8 cellular contexts compared by ENCODE assay signal in genomic region chr11:47425611-47426010, GRCh38. TPM values are rescaled to one million over a fixed set of nuclear protein-coding genes. Genes with fewer than 3 reads are reported as not detected.
A peak's percentile ranks its signal among the peaks of the same experiment; 100 is the strongest.
DNase-seq lines count a peak whose midpoint lies in the region; ATAC-seq and TF ChIP-seq lines count a peak whose summit lies in the region.

No MANE protein-coding gene starts in this region.

- in situ Hi-C loops in KBM-7 (cut with MboI; ENCODE audit: low pct_unique_long_range_greater_than_20kb, low sequenced_read_pairs): no loop called here

- H3K27ac Mint-ChIP-seq in nephron: peak overlapping the region; percentile 98 to 100 (median 99)

- H4K20me1 ChIP-seq in BLaER1 treated with 17β-estradiol and CSF1 and Interleukin-3, amounts not matched to agents 10 nM and 100 nM: peaks cover 0 to 12% (median 0%) of the 10 kb centered on the region in 11 experiments; a peak in 9 of 22 replicates
- H4K20me1 ChIP-seq in MM.1S (ENCODE audit: insufficient read depth, low read length): no peaks in the 10 kb centered on the region

- peaks cover 17% of the 10 kb centered on the region for H3K4me1 Mint-ChIP-seq in nephron

- 2 to 3% methylated on average over 14 of the region's 14 CpGs for WGBS in ectodermal cell, 2 experiments

- H3K79me2 ChIP-seq in MM.1S (ENCODE audit: low read length): peaks cover 42% of the 10 kb centered on the region

- peaks cover 43% of the 10 kb centered on the region for H3K36me3 Mint-ChIP-seq in nephron (ENCODE audit: low read depth)

- peak overlapping the region; percentile 93 to 99 (median 97) for H3K9ac ChIP-seq in BLaER1 treated with 17β-estradiol and CSF1 and Interleukin-3, amounts not matched to agents 10 nM and 100 nM
- H3K9ac ChIP-seq in MM.1S (ENCODE audit: low read length): peak overlapping the region; percentile 99

- DNase-seq in MM.1S: no peak
- no peak for DNase-seq in KBM-7

- H3K27me3 ChIP-seq in BLaER1 treated with 17β-estradiol and CSF1 and Interleukin-3, amounts not matched to agents 10 nM and 100 nM: no peaks in the 10 kb centered on the region
- no peaks in the 10 kb centered on the region for H3K27me3 ChIP-seq in MM.1S (replicated peaks; ENCODE audit: insufficient read depth, low read length)
- no peaks in the 10 kb centered on the region for H3K27me3 ChIP-seq in ectodermal cell (ENCODE audit: control insufficient read depth, insufficient read depth, low read length, poor library complexity, severe bottlenecking)

- peaks cover 42 to 48% (median 47%) of the 10 kb centered on the region in 11 experiments for H3K36me3 ChIP-seq in BLaER1 treated with 17β-estradiol and CSF1 and Interleukin-3, amounts not matched to agents 10 nM and 100 nM
- H3K36me3 ChIP-seq in MM.1S (replicated peaks; ENCODE audit: insufficient read depth, low read length) (peaks cover 17% of the 10 kb centered on the region; the same call in 1 of the 2 replicates), ectodermal cell (ENCODE audit: control insufficient read depth, insufficient read depth, low read length) (peaks cover 21% of the 10 kb centered on the region)

- H3K27ac ChIP-seq in BLaER1 treated with 17β-estradiol and CSF1 and Interleukin-3, amounts not matched to agents 10 nM and 100 nM: peak overlapping the region; percentile 92 to 100 (median 98)
- H3K27ac ChIP-seq in MM.1S (ENCODE audit: low read length) (peak overlapping the region; percentile 71; the same call in 1 of the 2 replicates), ectodermal cell (ENCODE audit: insufficient read depth, low read depth, low read length, poor library complexity, severe bottlenecking) (peak overlapping the region; percentile 75)

- no peaks in the 10 kb centered on the region for H3K27me3 Mint-ChIP-seq in nephron (ENCODE audit: low read depth)

- H3K4me3 Mint-ChIP-seq in nephron: peak overlapping the region; percentile 96 to 100 (median 96)

- no peak for TF ChIP-seq CTCF in MM.1S (IDR thresholded peaks at IDR 0.05; ENCODE audit: low read length)
- no peak for TF ChIP-seq CTCF in nephron (IDR thresholded peaks at IDR 0.05; ENCODE audit: unreplicated experiment in 3 of 3)

- H3K4me1 ChIP-seq in BLaER1 treated with 17β-estradiol and CSF1 and Interleukin-3, amounts not matched to agents 10 nM and 100 nM: peaks cover 14 to 25% (median 16%) of the 10 kb centered on the region in 10 experiments
- peaks cover 11% of the 10 kb centered on the region for H3K4me1 ChIP-seq in MM.1S (ENCODE audit: low read length)
- no peaks in the 10 kb centered on the region for H3K4me1 ChIP-seq in ectodermal cell (ENCODE audit: control insufficient read depth, insufficient read depth, low read length)

- no peak for TF ChIP-seq POLR2A in GM18505 (IDR thresholded peaks at IDR 0.05; ENCODE audit: borderline replicate concordance, extremely low read depth, insufficient read depth, insufficient read length)

- H3K9me3 ChIP-seq in BLaER1 treated with 17β-estradiol and CSF1 and Interleukin-3, amounts not matched to agents 10 nM and 100 nM (replicated peaks in 1 of 11): no peaks in the 10 kb centered on the region
- no peaks in the 10 kb centered on the region for H3K9me3 ChIP-seq in MM.1S (replicated peaks; ENCODE audit: insufficient read depth, low read length)
- H3K9me3 ChIP-seq in ectodermal cell (ENCODE audit: control insufficient read depth, low read length): no peaks in the 10 kb centered on the region

- peak overlapping the region; percentile 85 to 99 (median 94) for H3K4me3 ChIP-seq in BLaER1 treated with 17β-estradiol and CSF1 and Interleukin-3, amounts not matched to agents 10 nM and 100 nM
- H3K4me3 ChIP-seq in MM.1S (ENCODE audit: low read length) (peak overlapping the region; percentile 98), ectodermal cell (ENCODE audit: insufficient read depth, low read depth, low read length) (peak overlapping the region; percentile 80)

- 0 out of 2 replicates have a peak, but pooled peaks cover 2% of the 10 kb centered on the region for H3F3A ChIP-seq in MM.1S (ENCODE audit: insufficient read depth, low read length)

- peak overlapping the region; percentile 90 to 99 (median 95) for H3K4me2 ChIP-seq in BLaER1 treated with 17β-estradiol and CSF1 and Interleukin-3, amounts not matched to agents 10 nM and 100 nM
- H3K4me2 ChIP-seq in MM.1S (ENCODE audit: low read depth, low read length): peak overlapping the region; percentile 89

- peak overlapping the region; percentile 99 for H2AFZ ChIP-seq in MM.1S (ENCODE audit: low read length)

- H3K9me2 ChIP-seq in MM.1S (replicated peaks; ENCODE audit: insufficient read depth, low read length): no peaks in the 10 kb centered on the region

- H3K9me3 Mint-ChIP-seq in nephron: no peaks in the 10 kb centered on the region

- ATAC-seq in GM19328 (IDR thresholded peaks at IDR 0.05; ENCODE audit: unreplicated experiment): no peak
- ATAC-seq in GM21786 (IDR thresholded peaks at IDR 0.05; ENCODE audit: unreplicated experiment): no peak
- no peak for ATAC-seq in GM18505 (IDR thresholded peaks at IDR 0.05; ENCODE audit: unreplicated experiment)

RNA-seq across cellular contexts. Expression of gene PSMC3, which starts 0.6 kb away (rescaled TPM):
- 184 TPM for polyA plus RNA-seq in ectodermal cell (2013, experiment 1 of 4)
- 172 TPM for polyA plus RNA-seq in ectodermal cell (2013, experiment 2 of 4)
- 117 TPM for polyA plus RNA-seq in ectodermal cell (2013, experiment 3 of 4)
- polyA plus RNA-seq in ectodermal cell (2013, experiment 4 of 4): 119 TPM

RNA-seq across cellular contexts. Expression of gene SLC39A13, which starts 17.2 kb away (rescaled TPM):
- polyA plus RNA-seq in ectodermal cell (2013, experiment 1 of 4): 33.2 TPM
- 27.7 TPM for polyA plus RNA-seq in ectodermal cell (2013, experiment 2 of 4)
- 27.8 TPM for polyA plus RNA-seq in ectodermal cell (2013, experiment 3 of 4)
- 31.4 TPM for polyA plus RNA-seq in ectodermal cell (2013, experiment 4 of 4)

RNA-seq across cellular contexts. Expression of gene RAPSN, which starts 23.3 kb away (rescaled TPM):
- polyA plus RNA-seq in ectodermal cell (2013, experiment 1 of 4): not detected
- polyA plus RNA-seq in ectodermal cell (2013, experiment 2 of 4): not detected
- not detected for polyA plus RNA-seq in ectodermal cell (2013, experiment 3 of 4)
- polyA plus RNA-seq in ectodermal cell (2013, experiment 4 of 4): not detected

RNA-seq across cellular contexts. Expression of gene SPI1, which starts 47.3 kb away (rescaled TPM):
- not detected for polyA plus RNA-seq in ectodermal cell (2013, experiment 1 of 4)
- not detected for polyA plus RNA-seq in ectodermal cell (2013, experiment 2 of 4)
- not detected for polyA plus RNA-seq in ectodermal cell (2013, experiment 3 of 4)
- not detected for polyA plus RNA-seq in ectodermal cell (2013, experiment 4 of 4)
